ENCODE assay signal across 1 cellular context in the genomic region with DNA sequence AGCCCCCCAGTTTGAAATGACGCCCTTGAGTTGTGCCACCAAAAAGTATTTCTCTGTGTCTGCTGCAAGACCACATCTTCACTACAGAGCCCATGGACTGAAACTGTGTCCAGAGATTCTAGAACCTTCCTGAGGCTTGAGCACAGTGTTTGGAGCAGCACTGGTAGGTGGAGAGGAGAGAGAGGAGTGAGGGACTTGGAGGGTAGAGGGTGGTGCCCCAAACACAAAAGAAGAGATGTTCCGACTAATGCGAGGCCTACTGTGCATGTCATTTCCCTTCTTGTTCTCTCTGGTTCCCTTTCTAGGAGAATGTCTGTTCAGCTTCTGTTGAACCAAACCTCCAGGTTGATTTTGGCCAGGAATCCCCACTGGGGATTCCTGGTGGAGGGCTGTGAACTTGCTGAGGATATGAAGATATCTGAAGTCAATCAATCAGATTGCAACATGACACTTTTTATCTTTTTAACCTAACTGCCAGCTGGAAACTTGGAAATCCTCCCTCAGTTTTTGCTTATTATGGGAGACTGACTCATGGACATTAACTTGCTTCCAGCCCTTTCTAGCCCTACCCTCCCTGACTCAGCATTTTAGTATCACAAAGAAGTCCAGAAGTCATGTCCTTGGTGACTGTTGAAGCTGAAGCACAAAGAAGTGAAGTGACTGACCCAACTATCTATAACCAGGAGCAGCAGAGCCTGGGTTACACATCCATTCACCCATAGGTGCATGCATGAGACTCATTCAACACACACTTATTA.
A peak's percentile ranks its signal among the peaks of the same experiment; 100 is the strongest.
TF ChIP-seq lines count a peak whose summit lies in the region.

No MANE protein-coding gene starts in this region.

TF ChIP-seq in K562, 482 proteins besides CTCF, POLR2A, EP300 and RAD21 (continued from another document and continues in another):
- no peak for TF ChIP-seq KLF6 (CRISPR knock-in tag; IDR thresholded peaks at IDR 0.05; ENCODE audit: borderline replicate concordance)
- TF ChIP-seq ZNF217 (CRISPR knock-in tag; IDR thresholded peaks at IDR 0.05), result no peak
- no peak for TF ChIP-seq PHTF2 (CRISPR knock-in tag; IDR thresholded peaks at IDR 0.05)
- peak; percentile 80 for TF ChIP-seq TAF9B (IDR thresholded peaks at IDR 0.05; ENCODE audit: partially characterized antibody)
- TF ChIP-seq ZNF584 (CRISPR knock-in tag; IDR thresholded peaks at IDR 0.05; ENCODE audit: low read depth), result no peak
- TF ChIP-seq NCOA2 (IDR thresholded peaks at IDR 0.05; ENCODE audit: partially characterized antibody in 2 of 2), result no peak
- 0 out of 2 replicates have a peak, but pooled peaks have one; percentile 22 for TF ChIP-seq TOE1 (IDR thresholded peaks at IDR 0.05; ENCODE audit: borderline replicate concordance)
- TF ChIP-seq TOE1 (CRISPR knock-in tag; IDR thresholded peaks at IDR 0.05; ENCODE audit: borderline replicate concordance, low read depth), result no peak
- no peak for TF ChIP-seq U2AF1 (optimal IDR thresholded peaks at IDR 0.05; ENCODE audit: low read depth, low read length)
- no peak for TF ChIP-seq TAF15 (IDR thresholded peaks at IDR 0.05; ENCODE audit: low read depth, low read length)
- TF ChIP-seq, protein P1, sequence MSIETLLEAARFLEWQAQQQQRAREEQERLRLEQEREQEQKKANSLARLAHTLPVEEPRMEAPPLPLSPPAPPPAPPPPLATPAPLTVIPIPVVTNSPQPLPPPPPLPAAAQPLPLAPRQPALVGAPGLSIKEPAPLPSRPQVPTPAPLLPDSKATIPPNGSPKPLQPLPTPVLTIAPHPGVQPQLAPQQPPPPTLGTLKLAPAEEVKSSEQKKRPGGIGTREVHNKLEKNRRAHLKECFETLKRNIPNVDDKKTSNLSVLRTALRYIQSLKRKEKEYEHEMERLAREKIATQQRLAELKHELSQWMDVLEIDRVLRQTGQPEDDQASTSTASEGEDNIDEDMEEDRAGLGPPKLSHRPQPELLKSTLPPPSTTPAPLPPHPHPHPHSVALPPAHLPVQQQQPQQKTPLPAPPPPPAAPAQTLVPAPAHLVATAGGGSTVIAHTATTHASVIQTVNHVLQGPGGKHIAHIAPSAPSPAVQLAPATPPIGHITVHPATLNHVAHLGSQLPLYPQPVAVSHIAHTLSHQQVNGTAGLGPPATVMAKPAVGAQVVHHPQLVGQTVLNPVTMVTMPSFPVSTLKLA (conservative IDR thresholded peaks at IDR 0.05), result no peak
- TF ChIP-seq MXI1 (IDR thresholded peaks at IDR 0.05; ENCODE audit: low read depth, low read length), result no peak
- TF ChIP-seq, protein P2, sequence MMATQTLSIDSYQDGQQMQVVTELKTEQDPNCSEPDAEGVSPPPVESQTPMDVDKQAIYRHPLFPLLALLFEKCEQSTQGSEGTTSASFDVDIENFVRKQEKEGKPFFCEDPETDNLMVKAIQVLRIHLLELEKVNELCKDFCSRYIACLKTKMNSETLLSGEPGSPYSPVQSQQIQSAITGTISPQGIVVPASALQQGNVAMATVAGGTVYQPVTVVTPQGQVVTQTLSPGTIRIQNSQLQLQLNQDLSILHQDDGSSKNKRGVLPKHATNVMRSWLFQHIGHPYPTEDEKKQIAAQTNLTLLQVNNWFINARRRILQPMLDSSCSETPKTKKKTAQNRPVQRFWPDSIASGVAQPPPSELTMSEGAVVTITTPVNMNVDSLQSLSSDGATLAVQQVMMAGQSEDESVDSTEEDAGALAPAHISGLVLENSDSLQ (IDR thresholded peaks at IDR 0.05), result peak; percentile 62
- TF ChIP-seq GABPA (tag; conservative IDR thresholded peaks at IDR 0.05; ENCODE audit: low read depth), result no peak
- TF ChIP-seq ZFX (CRISPR knock-in tag; IDR thresholded peaks at IDR 0.05), result no peak
- 0 out of 4 replicates have a peak, but pooled peaks of 1 of the 2 experiments have one; percentile 46 for TF ChIP-seq HDAC1 (IDR thresholded peaks at IDR 0.05)
- TF ChIP-seq POU5F1 (IDR thresholded peaks at IDR 0.05; ENCODE audit: borderline replicate concordance, low read depth, low read length, partially characterized antibody), result no peak
- no peak for TF ChIP-seq PRMT5 (CRISPR knock-in tag; IDR thresholded peaks at IDR 0.05)
- TF ChIP-seq, protein P3, sequence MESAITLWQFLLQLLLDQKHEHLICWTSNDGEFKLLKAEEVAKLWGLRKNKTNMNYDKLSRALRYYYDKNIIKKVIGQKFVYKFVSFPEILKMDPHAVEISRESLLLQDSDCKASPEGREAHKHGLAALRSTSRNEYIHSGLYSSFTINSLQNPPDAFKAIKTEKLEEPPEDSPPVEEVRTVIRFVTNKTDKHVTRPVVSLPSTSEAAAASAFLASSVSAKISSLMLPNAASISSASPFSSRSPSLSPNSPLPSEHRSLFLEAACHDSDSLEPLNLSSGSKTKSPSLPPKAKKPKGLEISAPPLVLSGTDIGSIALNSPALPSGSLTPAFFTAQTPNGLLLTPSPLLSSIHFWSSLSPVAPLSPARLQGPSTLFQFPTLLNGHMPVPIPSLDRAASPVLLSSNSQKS (CRISPR knock-in tag; IDR thresholded peaks at IDR 0.05), result no peak
- TF ChIP-seq MCM3 (IDR thresholded peaks at IDR 0.05), result no peak
- TF ChIP-seq ZNF707 (CRISPR knock-in tag; conservative IDR thresholded peaks at IDR 0.05), result no peak
- no peak for TF ChIP-seq ZNF644 (tag; IDR thresholded peaks at IDR 0.05; ENCODE audit: low read depth)
- TF ChIP-seq, protein P4, sequence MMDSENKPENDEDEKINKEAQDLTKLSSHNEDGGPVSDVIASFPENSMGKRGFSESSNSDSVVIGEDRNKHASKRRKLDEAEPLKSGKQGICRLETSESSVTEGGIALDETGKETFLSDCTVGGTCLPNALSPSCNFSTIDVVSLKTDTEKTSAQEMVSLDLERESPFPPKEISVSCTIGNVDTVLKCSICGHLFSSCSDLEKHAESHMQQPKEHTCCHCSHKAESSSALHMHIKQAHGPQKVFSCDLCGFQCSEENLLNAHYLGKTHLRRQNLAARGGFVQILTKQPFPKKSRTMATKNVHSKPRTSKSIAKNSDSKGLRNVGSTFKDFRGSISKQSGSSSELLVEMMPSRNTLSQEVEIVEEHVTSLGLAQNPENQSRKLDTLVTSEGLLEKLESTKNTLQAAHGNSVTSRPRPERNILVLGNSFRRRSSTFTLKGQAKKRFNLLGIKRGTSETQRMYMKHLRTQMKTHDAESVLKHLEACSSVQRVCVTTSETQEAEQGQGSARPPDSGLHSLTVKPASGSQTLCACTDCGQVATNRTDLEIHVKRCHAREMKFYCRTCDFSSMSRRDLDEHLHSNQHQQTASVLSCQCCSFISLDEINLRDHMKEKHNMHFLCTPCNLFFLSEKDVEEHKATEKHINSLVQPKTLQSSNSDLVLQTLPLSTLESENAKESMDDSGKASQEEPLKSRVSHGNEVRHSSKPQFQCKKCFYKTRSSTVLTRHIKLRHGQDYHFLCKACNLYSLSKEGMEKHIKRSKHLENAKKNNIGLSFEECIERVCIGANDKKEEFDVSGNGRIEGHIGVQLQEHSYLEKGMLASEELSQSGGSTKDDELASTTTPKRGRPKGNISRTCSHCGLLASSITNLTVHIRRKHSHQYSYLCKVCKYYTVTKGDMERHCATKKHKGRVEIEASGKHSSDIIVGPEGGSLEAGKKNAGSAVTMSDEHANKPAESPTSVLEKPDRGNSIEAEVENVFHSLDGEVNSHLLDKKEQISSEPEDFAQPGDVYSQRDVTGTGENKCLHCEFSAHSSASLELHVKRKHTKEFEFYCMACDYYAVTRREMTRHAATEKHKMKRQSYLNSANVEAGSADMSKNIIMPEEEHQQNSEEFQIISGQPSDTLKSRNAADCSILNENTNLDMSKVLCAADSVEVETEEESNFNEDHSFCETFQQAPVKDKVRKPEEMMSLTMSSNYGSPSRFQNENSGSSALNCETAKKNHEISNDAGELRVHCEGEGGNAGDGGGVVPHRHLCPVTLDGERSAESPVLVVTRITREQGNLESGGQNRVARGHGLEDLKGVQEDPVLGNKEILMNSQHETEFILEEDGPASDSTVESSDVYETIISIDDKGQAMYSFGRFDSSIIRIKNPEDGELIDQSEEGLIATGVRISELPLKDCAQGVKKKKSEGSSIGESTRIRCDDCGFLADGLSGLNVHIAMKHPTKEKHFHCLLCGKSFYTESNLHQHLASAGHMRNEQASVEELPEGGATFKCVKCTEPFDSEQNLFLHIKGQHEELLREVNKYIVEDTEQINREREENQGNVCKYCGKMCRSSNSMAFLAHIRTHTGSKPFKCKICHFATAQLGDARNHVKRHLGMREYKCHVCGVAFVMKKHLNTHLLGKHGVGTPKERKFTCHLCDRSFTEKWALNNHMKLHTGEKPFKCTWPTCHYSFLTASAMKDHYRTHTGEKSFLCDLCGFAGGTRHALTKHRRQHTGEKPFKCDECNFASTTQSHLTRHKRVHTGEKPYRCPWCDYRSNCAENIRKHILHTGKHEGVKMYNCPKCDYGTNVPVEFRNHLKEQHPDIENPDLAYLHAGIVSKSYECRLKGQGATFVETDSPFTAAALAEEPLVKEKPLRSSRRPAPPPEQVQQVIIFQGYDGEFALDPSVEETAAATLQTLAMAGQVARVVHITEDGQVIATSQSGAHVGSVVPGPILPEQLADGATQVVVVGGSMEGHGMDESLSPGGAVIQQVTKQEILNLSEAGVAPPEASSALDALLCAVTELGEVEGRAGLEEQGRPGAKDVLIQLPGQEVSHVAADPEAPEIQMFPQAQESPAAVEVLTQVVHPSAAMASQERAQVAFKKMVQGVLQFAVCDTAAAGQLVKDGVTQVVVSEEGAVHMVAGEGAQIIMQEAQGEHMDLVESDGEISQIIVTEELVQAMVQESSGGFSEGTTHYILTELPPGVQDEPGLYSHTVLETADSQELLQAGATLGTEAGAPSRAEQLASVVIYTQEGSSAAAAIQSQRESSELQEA (IDR thresholded peaks at IDR 0.05; ENCODE audit: low read depth), result no peak
- TF ChIP-seq ZNF41 (CRISPR knock-in tag; conservative IDR thresholded peaks at IDR 0.05), result no peak
- no peak for TF ChIP-seq PHF8 (IDR thresholded peaks at IDR 0.05; ENCODE audit: borderline replicate concordance, low read length)
- no peak for TF ChIP-seq OTX1 (CRISPR knock-in tag; IDR thresholded peaks at IDR 0.05)
- TF ChIP-seq, protein P5, sequence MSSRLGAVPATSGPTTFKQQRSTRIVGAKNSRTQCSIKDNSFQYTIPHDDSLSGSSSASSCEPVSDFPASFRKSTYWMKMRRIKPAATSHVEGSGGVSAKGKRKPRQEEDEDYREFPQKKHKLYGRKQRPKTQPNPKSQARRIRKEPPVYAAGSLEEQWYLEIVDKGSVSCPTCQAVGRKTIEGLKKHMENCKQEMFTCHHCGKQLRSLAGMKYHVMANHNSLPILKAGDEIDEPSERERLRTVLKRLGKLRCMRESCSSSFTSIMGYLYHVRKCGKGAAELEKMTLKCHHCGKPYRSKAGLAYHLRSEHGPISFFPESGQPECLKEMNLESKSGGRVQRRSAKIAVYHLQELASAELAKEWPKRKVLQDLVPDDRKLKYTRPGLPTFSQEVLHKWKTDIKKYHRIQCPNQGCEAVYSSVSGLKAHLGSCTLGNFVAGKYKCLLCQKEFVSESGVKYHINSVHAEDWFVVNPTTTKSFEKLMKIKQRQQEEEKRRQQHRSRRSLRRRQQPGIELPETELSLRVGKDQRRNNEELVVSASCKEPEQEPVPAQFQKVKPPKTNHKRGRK (tag; IDR thresholded peaks at IDR 0.05), result no peak
- TF ChIP-seq ZNF436 (CRISPR knock-in tag; IDR thresholded peaks at IDR 0.05), result no peak
- TF ChIP-seq KLF16 (IDR thresholded peaks at IDR 0.05), result no peak
- no peak for TF ChIP-seq RFX1 (IDR thresholded peaks at IDR 0.05)
- TF ChIP-seq ZNF232 (CRISPR knock-in tag; IDR thresholded peaks at IDR 0.05), result no peak
- no peak for TF ChIP-seq RBM39 (optimal IDR thresholded peaks at IDR 0.05; ENCODE audit: low read depth, low read length)
- peak; percentile 29; the same call in 1 of the 2 replicates for TF ChIP-seq STAT5A (IDR thresholded peaks at IDR 0.05; ENCODE audit: borderline replicate concordance, low read length)
- 0 out of 4 replicates have a peak, but pooled peaks of 1 of the 2 experiments have one; percentile 25 for TF ChIP-seq TBL1XR1 (IDR thresholded peaks at IDR 0.05; ENCODE audit: low read length in 2 of 2)
- TF ChIP-seq BHLHE40 (IDR thresholded peaks at IDR 0.05; ENCODE audit: low read length), result no peak
- no peak for TF ChIP-seq ZNF324 (CRISPR knock-in tag; IDR thresholded peaks at IDR 0.05)
- TF ChIP-seq ZNF408 (CRISPR knock-in tag; IDR thresholded peaks at IDR 0.05; ENCODE audit: low read depth), result no peak
